Comparison of ENCODE assay signal across 9 cellular contexts in the genomic region with DNA sequence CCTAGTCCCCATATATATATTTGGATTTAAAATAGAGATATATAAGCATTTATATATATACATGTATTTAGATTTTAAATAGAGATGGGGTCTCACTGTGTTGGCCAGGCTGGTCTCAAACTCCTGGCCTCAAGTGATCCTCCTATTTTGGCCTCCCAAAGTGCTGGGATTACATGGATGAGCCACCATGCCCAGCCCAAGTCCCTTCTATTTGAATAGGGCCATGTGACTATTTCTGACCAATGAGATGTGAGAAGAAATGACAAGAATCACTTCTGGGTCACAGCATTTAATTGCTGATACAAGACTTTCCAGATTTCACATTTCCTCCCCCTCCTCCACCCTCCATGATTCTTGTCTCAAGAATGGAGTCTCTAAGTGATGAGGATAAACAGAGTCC.
"Had no signal": no experiment of that assay in that cellular context is flagged by ENCODE, and none has a peak within 500 bp of the region (broad histone marks: within the 10 kb centered on the region; RNA-seq: fewer than 3 reads in every experiment).

No MANE protein-coding gene starts in this region.

- H3K27ac Mint-ChIP-seq: GM23338, H9, IgD-negative memory B cell had no signal

- H3K27me3 Mint-ChIP-seq: IgD-negative memory B cell had no signal

- H3K9me3 Mint-ChIP-seq: GM23338, IgD-negative memory B cell had no signal

- H3K27ac ChIP-seq: HL-60 had no signal

- H3K4me3 Mint-ChIP-seq: GM23338, H9, IgD-negative memory B cell had no signal

- ATAC-seq: GM23338, HepG2 had no signal

- FAIRE-seq: H1, H54, HepG2 had no signal

- H3K4me2 ChIP-seq: GM23338 had no signal

- H3K4me3 ChIP-seq: GM23338 had no signal

- H2AFZ ChIP-seq: GM23338 had no signal

- DNase-seq: H9, HCEC 1CT, KBM-7 had no signal
